ENCODE assay signal across 8 cellular contexts in the genomic region with DNA sequence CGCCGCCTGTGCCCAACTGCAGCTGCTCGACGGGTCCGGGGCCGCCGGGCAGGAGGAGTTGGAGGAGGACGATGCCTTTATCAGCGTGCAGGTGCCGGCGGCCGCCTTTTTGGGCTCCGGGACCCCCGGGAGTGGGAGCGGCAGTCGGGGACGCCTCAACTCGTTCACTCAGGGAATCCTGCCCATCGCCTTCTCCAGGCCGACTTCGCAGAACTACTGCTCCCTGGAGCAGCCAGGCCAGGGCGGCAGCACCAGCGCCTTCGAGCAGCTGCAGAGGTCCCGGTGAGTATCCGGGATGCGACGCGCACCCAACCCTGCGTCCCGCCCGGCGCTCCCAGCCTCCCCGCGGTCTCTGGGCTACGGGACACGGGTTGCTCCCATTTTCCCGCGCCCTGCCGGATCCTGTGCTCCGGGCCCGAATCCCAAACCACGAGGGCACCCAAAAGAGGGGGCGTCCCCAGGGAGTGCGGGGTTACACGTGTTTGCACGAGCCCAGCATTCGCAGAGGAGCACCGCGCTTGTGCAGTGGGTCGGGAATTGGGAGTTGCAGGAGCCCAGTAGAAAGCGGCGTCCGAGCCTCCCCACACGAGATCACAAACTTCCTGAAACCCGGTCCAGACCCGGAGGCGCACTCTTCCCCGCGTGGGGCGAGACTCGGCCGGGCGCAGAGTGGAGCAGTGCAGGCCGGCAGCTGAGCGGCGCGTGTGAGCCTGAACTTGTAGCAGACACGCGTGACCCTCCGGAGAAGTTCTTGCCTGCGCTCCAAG. TPM values are rescaled to one million over a fixed set of nuclear protein-coding genes. Genes with fewer than 3 reads are reported as not detected.
DNase-seq lines count a peak whose midpoint lies in the region; ATAC-seq and TF ChIP-seq lines count a peak whose summit lies in the region.

No MANE protein-coding gene starts in this region.

- peak overlapping the region; percentile 72 for H3K9ac ChIP-seq in H9 (ENCODE audit: extremely low read depth, insufficient read length, low read length)

- no peak overlapping the region for H2AFZ ChIP-seq in H9 (ENCODE audit: low read length)

- H3K4me2 ChIP-seq in H9 (ENCODE audit: insufficient read depth, insufficient read length, low read length): peak overlapping the region; percentile 66

- no peaks in the 10 kb centered on the region for H3K27me3 ChIP-seq in H9 (ENCODE audit: insufficient read depth, low read length)

- no peak overlapping the region for H2BK12ac ChIP-seq in H9 (ENCODE audit: insufficient read length, low read depth, low read length)

- H3K9me3 Mint-ChIP-seq in Calu3 (ENCODE audit: low read depth, unreplicated experiment) (no peaks in the 10 kb centered on the region), H9 (no peaks in the 10 kb centered on the region), memory B cell (no peaks in the 10 kb centered on the region)

- peaks cover 45% of the 10 kb centered on the region for H3K36me3 Mint-ChIP-seq in Calu3 (ENCODE audit: insufficient read depth, unreplicated experiment)
- peaks cover 4 to 21% (median 16%) of the 10 kb centered on the region in 3 experiments; a peak in 6 of 7 replicates for H3K36me3 Mint-ChIP-seq in H9 (ENCODE audit: insufficient read depth in 1 of 3, low read depth in 3 of 3)
- no peaks in the 10 kb centered on the region for H3K36me3 Mint-ChIP-seq in memory B cell

- peak overlapping the region; percentile 93 for H3K4me3 Mint-ChIP-seq in Calu3 (ENCODE audit: low read depth, unreplicated experiment)
- peak overlapping the region; percentile 71 to 85 for H3K4me3 Mint-ChIP-seq in H9
- H3K4me3 Mint-ChIP-seq in memory B cell: peak overlapping the region; percentile 79

- H3T11ph ChIP-seq in H9 (ENCODE audit: low read length): no peak overlapping the region

- H2BK20ac ChIP-seq in H9 (ENCODE audit: low read depth, low read length, poor library complexity, severe bottlenecking): no peak overlapping the region

- H2BK120ac ChIP-seq in H9 (ENCODE audit: low read depth, low read length, poor library complexity, severe bottlenecking): no peak overlapping the region

- H3K23me2 ChIP-seq in H9 (ENCODE audit: insufficient read length, low read depth, low read length, poor library complexity, severe bottlenecking): peaks cover 31% of the 10 kb centered on the region

- peak overlapping the region; percentile 81 for H3K18ac ChIP-seq in H9 (ENCODE audit: insufficient read length, low read depth, low read length)

- H4K8ac ChIP-seq in H9 (replicated peaks; ENCODE audit: insufficient read length, low read depth, low read length): no peak overlapping the region

- POLR2A ChIA-PET in RWPE1 (lab: Yijun Ruan, JAX; ENCODE audit: low non-redundant PET): interaction anchor here (0.6 kb wide), 1 partner anchor 32 kb away, joined by 3 read pairs; no protein-coding TSS in a partner anchor

- peak; percentile 15 for ATAC-seq in memory B cell (ENCODE audit: low read depth)

- H4K20me1 ChIP-seq in H9 (ENCODE audit: control insufficient read depth, insufficient read depth, insufficient read length): no peaks in the 10 kb centered on the region

- H3K4me1 Mint-ChIP-seq in Calu3 (ENCODE audit: low read depth, unreplicated experiment) (peaks cover 49% of the 10 kb centered on the region), H9 (peaks cover 57 to 60% of the 10 kb centered on the region in 2 experiments), memory B cell (peaks cover 15% of the 10 kb centered on the region)

- WGBS in H9 (ENCODE audit: extremely low coverage, insufficient read length, low lambda C conversion rate): no CpG with 5 or more reads among the region's 72 CpGs

- BruUV-seq in Calu3 (replicated peaks; lab: Mats Ljungman, UMichigan): no TSS peak

- DNase-seq in Calu3 (peak; percentile 34), H9 (peak; percentile 41), RWPE1 (ENCODE audit: low spot score) (no peak), ecto neural progenitor cell (ENCODE audit: low spot score) (peak; percentile 62), memory B cell (ENCODE audit: low spot score in 2 of 2) (peak; percentile 11 to 49), NCI-H2171 (lab: John Stamatoyannopoulos, UW) (no peak), NCI-H2196 treated with DMSO at 0.1 percent for 48 hours (lab: John Stamatoyannopoulos, UW; ENCODE audit: unreplicated experiment) (no peak)

- no peaks in the 10 kb centered on the region for H3K79me1 ChIP-seq in H9 (ENCODE audit: insufficient read depth, low read depth, low read length, poor library complexity, severe bottlenecking)

- no peak overlapping the region for H4K91ac ChIP-seq in H9 (ENCODE audit: insufficient read length, low read depth, low read length)

- no peak overlapping the region for H3K56ac ChIP-seq in H9 (ENCODE audit: insufficient read length, low read depth, low read length)

- no peak overlapping the region for H3K4ac ChIP-seq in H9 (ENCODE audit: low read depth, low read length)

- H3K79me2 ChIP-seq in H9 (ENCODE audit: insufficient read depth, low read length): peaks cover 25% of the 10 kb centered on the region; the same call in 1 of the 2 replicates

- H3K23ac ChIP-seq in H9 (ENCODE audit: insufficient read length, low read depth, low read length): no peak overlapping the region

- CTCF ChIA-PET in Calu3 (lab: Charles Lee) (interaction anchor here (2.5 kb wide), 1 partner anchor 243 kb away, joined by 10 read pairs; no protein-coding TSS in a partner anchor), RWPE1 (lab: Yijun Ruan, JAX) (interaction anchor here (2.4 kb wide), 1 partner anchor 242 kb away, joined by 11 read pairs; no protein-coding TSS in a partner anchor)

- no peaks in the 10 kb centered on the region for H3K27me3 Mint-ChIP-seq in Calu3 (ENCODE audit: unreplicated experiment)
- no peaks in the 10 kb centered on the region; the same call in 1 of the 2 replicates for H3K27me3 Mint-ChIP-seq in H9 (ENCODE audit: low read depth)
- H3K27me3 Mint-ChIP-seq in memory B cell: peaks cover 17% of the 10 kb centered on the region

- H2AK5ac ChIP-seq in H9 (ENCODE audit: insufficient read length, low read length): no peak overlapping the region

- TF ChIP-seq CTCF in Calu3 (IDR thresholded peaks at IDR 0.05; ENCODE audit: unreplicated experiment) (no peak), H9 (conservative IDR thresholded peaks at IDR 0.05) (no peak), RWPE1 (conservative IDR thresholded peaks at IDR 0.05; ENCODE audit: low read depth) (no peak)

- H3K14ac ChIP-seq in H9 (ENCODE audit: insufficient read depth, low read length): peak overlapping the region; percentile 87

- no peaks in the 10 kb centered on the region; the same call in 1 of the 2 replicates for H3K4me1 ChIP-seq in H9 (ENCODE audit: insufficient read depth, low read length)

- H3K27ac Mint-ChIP-seq in Calu3 (ENCODE audit: unreplicated experiment): peak overlapping the region; percentile 32
- peak overlapping the region in 1 of 3 experiments; percentile 52; a peak in 1 of 7 replicates for H3K27ac Mint-ChIP-seq in H9
- H3K27ac Mint-ChIP-seq in memory B cell: no peak overlapping the region

- intact Hi-C loops in Calu3 (cut with micrococcal nuclease; ENCODE audit: unreplicated experiment): loop anchor here (5.0 kb wide), 1 partner anchor 196 kb away; no protein-coding TSS in a partner anchor

- no peak overlapping the region for H4K5ac ChIP-seq in H9 (ENCODE audit: insufficient read length, low read depth, low read length)

- H2BK15ac ChIP-seq in H9 (ENCODE audit: low read depth, low read length): no peak overlapping the region

- H3K27ac ChIP-seq in H9 (ENCODE audit: insufficient read length, low read depth, low read length) (no peak overlapping the region), RWPE1 (peak overlapping the region; percentile 68), temporal lobe (ENCODE audit: low read depth, low read length) (peak overlapping the region; percentile 52)

- no peak overlapping the region for H2BK5ac ChIP-seq in H9 (ENCODE audit: insufficient read length, low read length)

- no peaks in the 10 kb centered on the region for H3K9me3 ChIP-seq in H9 (ENCODE audit: control insufficient read depth, low read depth, low read length)

RNA-seq across cellular contexts. Expression of gene CABLES1, which starts 1.2 kb away (rescaled TPM):
- total RNA-seq in Calu3 (2022): 16.2 and 16.9 TPM in 2 replicates
- total RNA-seq in H9 (2021): 24.1 and 27.1 TPM in 2 replicates
- total RNA-seq in temporal lobe: 3.2 TPM

Comparison
In these comparisons a context has a peak if more than half of its experiments do, and no peak if none do; other contexts are left out.
1. DNase-seq: peak in Calu3 (single experiment), H9 (single experiment), ecto neural progenitor cell (single experiment) and memory B cell (2 of 2); none in RWPE1 (single experiment), NCI-H2171 (single experiment) and NCI-H2196 treated with DMSO at 0.1 percent for 48 hours (single experiment).
2. Peak in every context shown above with its lines, with median percentiles within 50 percentile points of each other: H3K4me3 Mint-ChIP-seq.